In the genomic region with DNA sequence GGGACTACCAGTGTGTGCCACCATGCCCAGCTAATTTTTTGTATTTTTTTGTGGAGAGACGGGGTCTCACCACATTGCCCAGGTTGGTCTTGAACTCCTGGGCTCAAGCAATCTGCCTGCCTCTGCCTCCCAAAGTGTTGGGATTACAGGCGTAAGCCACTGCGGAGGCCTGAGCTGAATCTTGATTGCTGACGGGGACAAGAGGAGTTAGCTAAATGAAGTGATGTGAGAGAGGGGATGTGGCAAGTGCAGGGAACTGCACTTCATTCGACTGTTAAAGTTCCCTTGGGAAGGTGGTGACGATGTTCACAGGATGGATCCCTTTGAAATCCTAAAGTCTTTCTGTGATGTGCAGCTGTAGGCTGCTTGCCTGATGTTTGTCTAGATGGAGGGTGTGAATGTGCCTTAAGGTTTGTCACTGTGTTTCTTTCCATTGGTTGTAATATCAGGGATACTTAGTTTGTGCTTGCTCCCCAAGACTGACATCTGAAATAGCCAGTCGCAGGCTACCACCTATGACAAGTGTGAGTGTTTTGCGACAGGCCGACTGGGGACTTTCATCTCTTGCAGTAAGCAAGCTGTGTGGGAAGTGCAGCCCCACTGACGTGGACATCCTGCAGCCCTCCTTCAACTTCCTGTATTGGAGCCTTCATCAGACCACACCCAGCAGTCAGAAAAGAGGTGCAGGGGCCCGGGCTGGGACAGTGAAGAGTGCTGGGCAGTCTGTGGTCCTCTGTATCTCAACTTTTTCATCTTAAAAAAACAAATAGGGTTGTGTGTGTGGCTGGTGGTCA, we compare ENCODE assay signal across 9 cellular contexts. TPM values are rescaled to one million over a fixed set of nuclear protein-coding genes. Genes with fewer than 3 reads are reported as not detected.
DNase-seq lines count a peak whose midpoint lies in the region; ATAC-seq and TF ChIP-seq lines count a peak whose summit lies in the region.
"Had no signal": no experiment of that assay in that cellular context is flagged by ENCODE, and none has a peak within 500 bp of the region (broad histone marks: within the 10 kb centered on the region; RNA-seq: fewer than 3 reads in every experiment).

No MANE protein-coding gene starts in this region.

- H4K20me1 ChIP-seq in neural cell (ENCODE audit: insufficient read depth): no peaks in the 10 kb centered on the region

- WGBS in testis, 2 donors: 75 to 83% methylated on average over 10 to 11 of the region's 11 CpGs

- POLR2A ChIA-PET in activated B cell treated with CpG ODN at 0.5 μM for 24 hours (lab: Charles Lee): interaction anchor here (0.5 to 6.7 kb wide), 34 partner anchors 9 to 1704 kb away, joined by 3 to 175 read pairs (median 4); a partner anchor contains a TSS

- TF ChIP-seq CTCF in activated B cell treated with CpG ODN at 0.5 μM for 24 hours (IDR thresholded peaks at IDR 0.05) (no peak), colonic mucosa (IDR thresholded peaks at IDR 0.05) (no peak), neural cell (IDR thresholded peaks at IDR 0.05; ENCODE audit: poor library complexity, severe bottlenecking) (no peak), testis (IDR thresholded peaks at IDR 0.05) (no peak)

- H3K4me1 ChIP-seq in colonic mucosa (no peaks in the 10 kb centered on the region), testis (no peaks in the 10 kb centered on the region)
- H3K4me1 ChIP-seq: A549 had no signal

- H3K27me3 ChIP-seq in colonic mucosa (no peaks in the 10 kb centered on the region), neural cell (ENCODE audit: insufficient read depth, low read depth, low read length) (no peaks in the 10 kb centered on the region), testis (no peaks in the 10 kb centered on the region)

- TF ChIP-seq RAD21 in neural cell (conservative IDR thresholded peaks at IDR 0.05): no peak

- CTCF ChIA-PET in activated B cell treated with CpG ODN at 0.5 μM for 24 hours (lab: Charles Lee): interaction anchor here (0.9 to 3.9 kb wide), 3 partner anchors 34 to 83 kb away, joined by 3 to 28 read pairs (median 17); no protein-coding TSS in a partner anchor

- H3K9me2 ChIP-seq in neural cell (ENCODE audit: insufficient read depth, low read length): no peaks in the 10 kb centered on the region

- peak overlapping the region; percentile 93 for H3K27ac Mint-ChIP-seq in activated B cell treated with CpG ODN at 0.5 μM for 24 hours

- H3K4me3 ChIP-seq in colonic mucosa (peak overlapping the region; percentile 19), neural cell (ENCODE audit: low read length) (no peak overlapping the region), testis (no peak overlapping the region)
- H3K4me3 ChIP-seq: A549 had no signal

- H3F3A ChIP-seq in neural cell (ENCODE audit: insufficient read depth, low read length, poor library complexity, severe bottlenecking): no peaks in the 10 kb centered on the region

- no peaks in the 10 kb centered on the region for H3K9me3 ChIP-seq in colonic mucosa
- H3K9me3 ChIP-seq in neural cell (ENCODE audit: low read length): no peaks in the 10 kb centered on the region
- H3K9me3 ChIP-seq in testis: no peaks in the 10 kb centered on the region
- H3K9me3 ChIP-seq: A549 had no signal

- peak overlapping the region; percentile 86 for H3K4me3 Mint-ChIP-seq in activated B cell treated with CpG ODN at 0.5 μM for 24 hours

- peak overlapping the region; percentile 8 for H3K27ac ChIP-seq in colonic mucosa
- H3K27ac ChIP-seq in neural cell (ENCODE audit: low read length): peak overlapping the region; percentile 1
- H3K27ac ChIP-seq in testis: no peak overlapping the region
- H3K27ac ChIP-seq: A549 had no signal

- ATAC-seq in HG03442 (IDR thresholded peaks at IDR 0.05; ENCODE audit: unreplicated experiment) (peak; percentile 78), activated B cell treated with CpG ODN at 0.5 μM for 24 hours (ENCODE audit: low read depth) (peak; percentile 96), HG03469 (IDR thresholded peaks at IDR 0.05; ENCODE audit: unreplicated experiment) (no peak)
- ATAC-seq: A549 had no signal

- no peak overlapping the region for H3K4me2 ChIP-seq in neural cell (ENCODE audit: low read length)
- H3K4me2 ChIP-seq: A549 had no signal

- no peak for TF ChIP-seq POLR2A in testis (IDR thresholded peaks at IDR 0.05)

- H3K4me1 Mint-ChIP-seq in activated B cell treated with CpG ODN at 0.5 μM for 24 hours: peaks cover 40% of the 10 kb centered on the region

- no peak overlapping the region for H2AFZ ChIP-seq in neural cell (ENCODE audit: low read depth, low read length)

- H3K9me3 Mint-ChIP-seq in activated B cell treated with CpG ODN at 0.5 μM for 24 hours: no peaks in the 10 kb centered on the region

- DNase-seq in activated gamma-delta T cell treated with Interleukin-2 at 50 U/mL for 16 hours (peak; percentile 87), activated gamma-delta T cell (lab: John Stamatoyannopoulos, UW) (no peak), activated B cell treated with CpG ODN at 0.5 μM for 24 hours (peak; percentile 60), colonic mucosa (peak; percentile 62), testis (peak; percentile 33)

- H3K9ac ChIP-seq in colonic mucosa (ENCODE audit: low read depth in 2 of 2, low read length in 2 of 2) (peak overlapping the region in 1 of 2 donors; percentile 60), neural cell (ENCODE audit: low read length) (no peak overlapping the region)

- H3K27me3 Mint-ChIP-seq in activated B cell treated with CpG ODN at 0.5 μM for 24 hours: no peaks in the 10 kb centered on the region

- H3K79me2 ChIP-seq in neural cell (replicated peaks; ENCODE audit: insufficient read depth, low read length): no peaks in the 10 kb centered on the region

- H3K36me3 Mint-ChIP-seq in activated B cell treated with CpG ODN at 0.5 μM for 24 hours (ENCODE audit: low read depth): peaks cover 14% of the 10 kb centered on the region

- intact Hi-C loops in activated B cell treated with CpG ODN at 0.5 μM for 24 hours (cut with micrococcal nuclease) (loop anchor here (1.0 to 5.0 kb wide), 4 partner anchors 19 to 160 kb away; a partner anchor contains a TSS), colonic mucosa (cut with DNase I) (no loop called here), testis (cut with DNase I; ENCODE audit: low total_unique reads) (no loop called here)

- no peaks in the 10 kb centered on the region for H3K36me3 ChIP-seq in colonic mucosa
- H3K36me3 ChIP-seq in neural cell (ENCODE audit: insufficient read depth, low read length): no peaks in the 10 kb centered on the region
- H3K36me3 ChIP-seq in testis (ENCODE audit: low read depth, missing control alignments): no peaks in the 10 kb centered on the region

- no peak for TF ChIP-seq EP300 in neural cell (conservative IDR thresholded peaks at IDR 0.05; ENCODE audit: poor library complexity, severe bottlenecking)

TF ChIP-seq in neural cell, 6 proteins besides CTCF, POLR2A, EP300 and RAD21:
- TF ChIP-seq TAF1 (IDR thresholded peaks at IDR 0.05; ENCODE audit: low read depth) (no peak), EZH2 (IDR thresholded peaks at IDR 0.05; ENCODE audit: borderline replicate concordance, insufficient read depth, low read length, poor library complexity, severe bottlenecking) (no peak), POLR2AphosphoS5 (IDR thresholded peaks at IDR 0.05) (no peak), MXI1 (conservative IDR thresholded peaks at IDR 0.05; ENCODE audit: poor library complexity, severe bottlenecking) (no peak), SMC3 (conservative IDR thresholded peaks at IDR 0.05; ENCODE audit: poor library complexity) (no peak)
- TF ChIP-seq, protein P1, sequence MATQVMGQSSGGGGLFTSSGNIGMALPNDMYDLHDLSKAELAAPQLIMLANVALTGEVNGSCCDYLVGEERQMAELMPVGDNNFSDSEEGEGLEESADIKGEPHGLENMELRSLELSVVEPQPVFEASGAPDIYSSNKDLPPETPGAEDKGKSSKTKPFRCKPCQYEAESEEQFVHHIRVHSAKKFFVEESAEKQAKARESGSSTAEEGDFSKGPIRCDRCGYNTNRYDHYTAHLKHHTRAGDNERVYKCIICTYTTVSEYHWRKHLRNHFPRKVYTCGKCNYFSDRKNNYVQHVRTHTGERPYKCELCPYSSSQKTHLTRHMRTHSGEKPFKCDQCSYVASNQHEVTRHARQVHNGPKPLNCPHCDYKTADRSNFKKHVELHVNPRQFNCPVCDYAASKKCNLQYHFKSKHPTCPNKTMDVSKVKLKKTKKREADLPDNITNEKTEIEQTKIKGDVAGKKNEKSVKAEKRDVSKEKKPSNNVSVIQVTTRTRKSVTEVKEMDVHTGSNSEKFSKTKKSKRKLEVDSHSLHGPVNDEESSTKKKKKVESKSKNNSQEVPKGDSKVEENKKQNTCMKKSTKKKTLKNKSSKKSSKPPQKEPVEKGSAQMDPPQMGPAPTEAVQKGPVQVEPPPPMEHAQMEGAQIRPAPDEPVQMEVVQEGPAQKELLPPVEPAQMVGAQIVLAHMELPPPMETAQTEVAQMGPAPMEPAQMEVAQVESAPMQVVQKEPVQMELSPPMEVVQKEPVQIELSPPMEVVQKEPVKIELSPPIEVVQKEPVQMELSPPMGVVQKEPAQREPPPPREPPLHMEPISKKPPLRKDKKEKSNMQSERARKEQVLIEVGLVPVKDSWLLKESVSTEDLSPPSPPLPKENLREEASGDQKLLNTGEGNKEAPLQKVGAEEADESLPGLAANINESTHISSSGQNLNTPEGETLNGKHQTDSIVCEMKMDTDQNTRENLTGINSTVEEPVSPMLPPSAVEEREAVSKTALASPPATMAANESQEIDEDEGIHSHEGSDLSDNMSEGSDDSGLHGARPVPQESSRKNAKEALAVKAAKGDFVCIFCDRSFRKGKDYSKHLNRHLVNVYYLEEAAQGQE (IDR thresholded peaks at IDR 0.05; ENCODE audit: borderline replicate concordance): no peak

RNA-seq across cellular contexts. Expression of a gene that starts 19.6 kb away (rescaled TPM):
- total RNA-seq in activated B cell treated with CpG ODN at 0.5 μM for 24 hours: 9.2 and 13.2 TPM in 2 replicates
- 10 to 100 TPM in 1 of 2 donors, 1 to 10 TPM in 1; 9.3 to 18.8 TPM for total RNA-seq in colonic mucosa
- polyA plus RNA-seq in neural cell: 2.2 and 6.6 TPM in 2 replicates
- polyA minus RNA-seq in neural cell: 13.1 and 20.2 TPM in 2 replicates
- total RNA-seq in testis: 10 to 100 TPM; 12.8 to 20.8 TPM
- 15.6 TPM for polyA plus RNA-seq in testis (ENCODE audit: insufficient read depth, low read depth, low replicate concordance)

RNA-seq across cellular contexts. Expression of a gene that starts 52.0 kb away (rescaled TPM):
- total RNA-seq in activated B cell treated with CpG ODN at 0.5 μM for 24 hours (253 and 307 TPM in 2 replicates), colonic mucosa (100 to 1,000 TPM; 159 to 192 TPM), testis (100 to 1,000 TPM in 1 of 2 donors, 10 to 100 TPM in 1; 79.8 to 119 TPM)
- polyA plus RNA-seq in neural cell (73.0 and 87.3 TPM in 2 replicates), testis (ENCODE audit: insufficient read depth, low read depth, low replicate concordance) (59.7 TPM)
- polyA minus RNA-seq in neural cell: 131 and 133 TPM in 2 replicates

Comparison
In these comparisons a context has a peak if more than half of its experiments do, and no peak if none do; other contexts are left out.
1. H3K27ac ChIP-seq: peak in colonic mucosa (single experiment) and neural cell (single experiment); none in testis (0 of 2).